Comparison of ENCODE assay signal across 11 cellular contexts in the genomic region with DNA sequence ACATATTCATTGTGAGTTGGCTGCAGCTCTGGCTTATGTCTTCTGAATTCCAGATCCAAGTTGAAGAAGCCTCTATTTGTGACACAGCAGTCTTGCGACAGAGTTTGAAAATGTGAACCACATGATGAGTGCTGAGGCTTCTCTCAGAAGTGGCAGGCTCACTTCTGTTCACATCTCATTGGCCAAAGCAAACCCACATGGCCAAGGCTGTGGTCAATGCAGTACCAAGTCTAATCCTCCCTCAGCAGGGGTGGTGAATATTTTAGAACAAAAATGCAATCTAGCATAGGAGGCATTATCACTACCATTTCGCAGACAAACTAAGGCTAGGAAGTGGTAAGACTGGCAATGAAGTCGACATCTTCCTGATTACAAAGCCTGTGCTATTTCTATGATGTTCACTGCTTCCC. TPM values are rescaled to one million over a fixed set of nuclear protein-coding genes. Genes with fewer than 3 reads are reported as not detected.
DNase-seq lines count a peak whose midpoint lies in the region; ATAC-seq and TF ChIP-seq lines count a peak whose summit lies in the region.
"Had no signal": no experiment of that assay in that cellular context is flagged by ENCODE, and none has a peak within 500 bp of the region (broad histone marks: within the 10 kb centered on the region; RNA-seq: fewer than 3 reads in every experiment).

No MANE protein-coding gene starts in this region.

- in situ Hi-C loops in brain microvascular endothelial cell (cut with HindIII; ENCODE audit: low pct_ligation_motif_present, low sequenced_read_pairs): no loop called here

- no peaks in the 10 kb centered on the region for H3K79me2 ChIP-seq in osteoblast (ENCODE audit: insufficient read depth, low read length)

- no peaks in the 10 kb centered on the region for H4K20me1 ChIP-seq in osteoblast (ENCODE audit: insufficient read depth, low read length)

- H2AFZ ChIP-seq in osteoblast (ENCODE audit: low read length): peak overlapping the region; percentile 78

- H3K36me3 ChIP-seq in brain microvascular endothelial cell (replicated peaks) (no peaks in the 10 kb centered on the region), osteoblast (ENCODE audit: insufficient read depth, low read length) (no peaks in the 10 kb centered on the region)

- peaks cover 22% of the 10 kb centered on the region for H3K4me1 ChIP-seq in osteoblast (ENCODE audit: insufficient read depth, low read length)

- no peak for TF ChIP-seq CTCF in brain microvascular endothelial cell (IDR thresholded peaks at IDR 0.05; ENCODE audit: low read depth, low read length, missing control alignments)
- TF ChIP-seq CTCF in osteoblast (IDR thresholded peaks at IDR 0.05; ENCODE audit: extremely low read depth, low read depth, low read length): no peak

- H3K27me3 ChIP-seq in brain microvascular endothelial cell (replicated peaks): no peaks in the 10 kb centered on the region
- H3K27me3 ChIP-seq in osteoblast (ENCODE audit: insufficient read depth, low read length): no peaks in the 10 kb centered on the region

- no peak for ATAC-seq in left lobe of liver

- H3K4me2 ChIP-seq in osteoblast (ENCODE audit: insufficient read depth, low read length): no peak overlapping the region

- no peaks in the 10 kb centered on the region for H3K9me3 ChIP-seq in osteoblast (ENCODE audit: low read depth, low read length)

- DNase-seq in GM04503 (ENCODE audit: low read depth) (peak; percentile 90), MV-4-11 (lab: John Stamatoyannopoulos, UW) (peak; percentile 99), brain microvascular endothelial cell (peak; percentile 4), osteoblast (ENCODE audit: insufficient read length, low spot score, missing footprints) (no peak), left lobe of liver (ENCODE audit: low spot score) (no peak), NCI-H1092 (lab: John Stamatoyannopoulos, UW) (no peak)
- DNase-seq in stimulated activated CD4-positive, alpha-beta T cell treated with anti-CD3 and anti-CD28 coated beads, Interleukin-2, amount 100 ng/mL, for 24 hours: no peak
- DNase-seq: activated naive CD4-positive, alpha-beta T cell treated with anti-CD3 and anti-CD28 coated beads, Interleukin-2, amount 10 ng/mL, durations not matched to agents 7 days and 5 days; DMS53; hippocampal formation; mesendoderm had no signal

- H3K27ac ChIP-seq in brain microvascular endothelial cell (no peak overlapping the region), osteoblast (ENCODE audit: low read depth, low read length) (peak overlapping the region; percentile 55)

- no peak overlapping the region for H3K4me3 ChIP-seq in brain microvascular endothelial cell (ENCODE audit: low read depth, low read length)
- no peak overlapping the region for H3K4me3 ChIP-seq in osteoblast (ENCODE audit: insufficient read depth, low read length)

RNA-seq across cellular contexts. Expression of a gene that starts 45.2 kb away (rescaled TPM):
- 4.4 and 7.6 TPM in 2 replicates for total RNA-seq in osteoblast
- total RNA-seq in left lobe of liver: 0.53 TPM

Comparison
In these comparisons a context has a peak if more than half of its experiments do, and no peak if none do; other contexts are left out.
1. DNase-seq: peak in GM04503 (single experiment), MV-4-11 (single experiment) and brain microvascular endothelial cell (single experiment); none in osteoblast (single experiment), left lobe of liver (single experiment), NCI-H1092 (single experiment) and stimulated activated CD4-positive, alpha-beta T cell treated with anti-CD3 and anti-CD28 coated beads, Interleukin-2, amount 100 ng/mL, for 24 hours (0 of 2).